7 cellular contexts compared by ENCODE assay signal in genomic region chr9:64444909-64445525, GRCh38.
DNase-seq lines count a peak whose midpoint lies in the region; ATAC-seq and TF ChIP-seq lines count a peak whose summit lies in the region.
"Not testable (repeated sequence)": the region's sequence is repeated elsewhere in the genome, so short reads cannot be mapped to it uniquely, and the experiment has no call there.

No MANE protein-coding gene starts in this region.

- not testable (repeated sequence) for H3F3A ChIP-seq in PC-3 (ENCODE audit: low read length, unreplicated experiment); neural progenitor cell (ENCODE audit: low read depth)

- not testable (repeated sequence) for H3K79me2 ChIP-seq in PC-3 (ENCODE audit: low read length); neural progenitor cell (ENCODE audit: low read depth)

- H4K20me1 ChIP-seq in PC-3 (ENCODE audit: low read length); neural progenitor cell (ENCODE audit: low read depth): not testable (repeated sequence)

- H3K9me2 ChIP-seq in PC-3 (replicated peaks; ENCODE audit: low read length), result not testable (repeated sequence)

- H3K36me3 ChIP-seq in PC-3 (ENCODE audit: low read depth, low read length); lower lobe of right lung; neural progenitor cell: not testable (repeated sequence)

- not testable (repeated sequence) for H3K9ac ChIP-seq in PC-3 (ENCODE audit: low read length); neural progenitor cell

- not testable (repeated sequence) for H3K9me3 ChIP-seq in PC-3 (ENCODE audit: low read length); lower lobe of right lung; neural progenitor cell (ENCODE audit: low read depth)

- H3K27me3 Mint-ChIP-seq in neural progenitor cell (ENCODE audit: insufficient read depth, low read depth), result not testable (repeated sequence)

- POLR2A ChIA-PET in PC-3 (lab: Charles Lee; ENCODE audit: unreplicated experiment), result not testable (repeated sequence)

- ATAC-seq in PC-3, left ventricle myocardium superior, lower lobe of right lung: not testable (repeated sequence)

- not testable (repeated sequence) for H3K4me3 ChIP-seq in PC-3 (ENCODE audit: low read length); lower lobe of right lung; neural progenitor cell

- not testable (repeated sequence) for H3K4me2 ChIP-seq in PC-3 (ENCODE audit: low read length); neural progenitor cell

- intact Hi-C loops in PC-3 (cut with micrococcal nuclease); head of caudate nucleus (cut with DNase I); left ventricle myocardium superior (cut with micrococcal nuclease); lower lobe of right lung (cut with DNase I): not testable (repeated sequence)

- H3K27ac Mint-ChIP-seq in neural progenitor cell, result not testable (repeated sequence)

- not testable (repeated sequence) for H2AFZ ChIP-seq in PC-3 (ENCODE audit: low read length); neural progenitor cell (replicated peaks)

- TF ChIP-seq CTCF in PC-3 (conservative IDR thresholded peaks at IDR 0.05; ENCODE audit: low read depth, low read length); lower lobe of right lung (IDR thresholded peaks at IDR 0.05); neural progenitor cell (IDR thresholded peaks at IDR 0.05): not testable (repeated sequence)

- H3K4me1 ChIP-seq in PC-3 (ENCODE audit: insufficient read depth, low read length); lower lobe of right lung; neural progenitor cell: not testable (repeated sequence)

- BruUV-seq in PC-3 (replicated peaks; lab: Mats Ljungman, UMichigan), result not testable (repeated sequence)

- H3K4me1 Mint-ChIP-seq in neural progenitor cell, result not testable (repeated sequence)

- not testable (repeated sequence) for H3K4me3 Mint-ChIP-seq in neural progenitor cell

- CTCF ChIA-PET in PC-3 (lab: Charles Lee), result not testable (repeated sequence)

- not testable (repeated sequence) for H3K36me3 Mint-ChIP-seq in neural progenitor cell

- not testable (repeated sequence) for H3K27me3 ChIP-seq in PC-3 (ENCODE audit: low read length); lower lobe of right lung (ENCODE audit: low read depth); neural progenitor cell

- H3K27ac ChIP-seq in PC-3 (ENCODE audit: low read length); lower lobe of right lung; neural progenitor cell: not testable (repeated sequence)
- peak overlapping the region; percentile 44 for H3K27ac ChIP-seq in caudate nucleus (ENCODE audit: low read depth, low read length)

- H3K9me3 Mint-ChIP-seq in neural progenitor cell, result not testable (repeated sequence)

- DNase-seq in PC-3, result peak; percentile 0
- DNase-seq in caudate nucleus (lab: John Stamatoyannopoulos, UW), result not testable (repeated sequence)
- DNase-seq in ecto neural progenitor cell (ENCODE audit: low spot score), result peak; percentile 30
- DNase-seq in head of caudate nucleus, result peak in 41 of 42 donors; percentile 5 to 93 (median 69)
- peak; percentile 16 for DNase-seq in left ventricle myocardium superior
- DNase-seq in lower lobe of right lung, result peak; percentile 16
- peak; percentile 1 for DNase-seq in neural progenitor cell (ENCODE audit: low spot score)
